ENCODE assay signal across 13 cellular contexts in genomic region chr2:211879323-211879722, GRCh38.
DNase-seq lines count a peak whose midpoint lies in the region; ATAC-seq and TF ChIP-seq lines count a peak whose summit lies in the region.
"Had no signal": no experiment of that assay in that cellular context is flagged by ENCODE, and none has a peak within 500 bp of the region (broad histone marks: within the 10 kb centered on the region; RNA-seq: fewer than 3 reads in every experiment).

No MANE protein-coding gene starts in this region.

- no peak overlapping the region for H3K4me2 ChIP-seq in OCI-LY7 (ENCODE audit: low read length)

- DNase-seq in GM10248 (ENCODE audit: extremely low spot score) (no peak), OCI-LY7 (ENCODE audit: low spot score) (peak; percentile 7), fibroblast of mammary gland (ENCODE audit: low read depth) (peak; percentile 17), NCI-H128 (lab: John Stamatoyannopoulos, UW; ENCODE audit: unreplicated experiment) (no peak)
- DNase-seq: activated CD4-positive, alpha-beta T cell treated with anti-CD3 and anti-CD28 coated beads, Interleukin-2, amount 50 U/mL, for 4 hours; amniotic stem cell; CD8-positive, alpha-beta T cell; Peyer's patch had no signal

- CTCF ChIA-PET in GM10248 (lab: Yijun Ruan, JAX) (interaction anchor here (0.6 kb wide), 1 partner anchor 16 kb away, joined by 3 read pairs; no protein-coding TSS in a partner anchor), OCI-LY7 (lab: Charles Lee; ENCODE audit: unreplicated experiment) (no interaction called here)

- H3K27ac ChIP-seq in 22Rv1 (no peak overlapping the region), OCI-LY7 (ENCODE audit: low read depth, low read length, poor library complexity, severe bottlenecking) (no peak overlapping the region)
- H3K27ac ChIP-seq: Peyer's patch, suprapubic skin had no signal

- BruUV-seq in OCI-LY7 (replicated peaks; lab: Mats Ljungman, UMichigan) = no TSS peak

- H3K36me3 ChIP-seq in OCI-LY7 (ENCODE audit: insufficient read depth, low read length) = no peaks in the 10 kb centered on the region
- H3K36me3 ChIP-seq: Peyer's patch, suprapubic skin had no signal

- TF ChIP-seq CTCF in 22Rv1 (IDR thresholded peaks at IDR 0.05) (peak; percentile 73), GM10248 (IDR thresholded peaks at IDR 0.05; ENCODE audit: control extremely low read depth, extremely low read depth, low read depth, missing control alignments) (peak; percentile 24), OCI-LY7 (conservative IDR thresholded peaks at IDR 0.05; ENCODE audit: low read length) (peak; percentile 70), fibroblast of mammary gland (conservative IDR thresholded peaks at IDR 0.05; ENCODE audit: control insufficient read depth, insufficient read depth, low read depth, low read length) (peak; percentile 13)

- intact Hi-C loops in OCI-LY7 (cut with micrococcal nuclease; ENCODE audit: unreplicated experiment) = no loop called here

- H3K4me3 ChIP-seq in OCI-LY7 (ENCODE audit: low read depth, low read length, poor library complexity, severe bottlenecking) = no peak overlapping the region
- no peak overlapping the region for H3K4me3 ChIP-seq in fibroblast of mammary gland (ENCODE audit: control insufficient read depth, low read depth, low read length)
- H3K4me3 ChIP-seq: Peyer's patch, suprapubic skin had no signal

- no peak overlapping the region for H2AFZ ChIP-seq in OCI-LY7 (ENCODE audit: low read length)

- no peaks in the 10 kb centered on the region for H3K9me2 ChIP-seq in OCI-LY7 (ENCODE audit: insufficient read depth, low read length)

- no peaks in the 10 kb centered on the region for H3K79me2 ChIP-seq in OCI-LY7 (ENCODE audit: insufficient read depth, low read depth, low read length)

- no peaks in the 10 kb centered on the region for H3K4me1 ChIP-seq in OCI-LY7 (ENCODE audit: insufficient read depth, low read length, poor library complexity, severe bottlenecking)
- H3K4me1 ChIP-seq: Peyer's patch, suprapubic skin had no signal

- POLR2A ChIA-PET in GM10248 (lab: Yijun Ruan, JAX) (no interaction called here), OCI-LY7 (lab: Charles Lee) (interaction anchor here (0.7 to 0.9 kb wide), 4 partner anchors 9 to 360 kb away, joined by 3 to 4 read pairs (median 3); no protein-coding TSS in a partner anchor)

- H4K20me1 ChIP-seq in OCI-LY7 (ENCODE audit: insufficient read depth, low read length) = no peaks in the 10 kb centered on the region

- no peaks in the 10 kb centered on the region for H3K9me3 ChIP-seq in OCI-LY7 (ENCODE audit: low read length)
- H3K9me3 ChIP-seq: Peyer's patch, suprapubic skin had no signal

- no peak for ATAC-seq in GM18907 (IDR thresholded peaks at IDR 0.05; ENCODE audit: unreplicated experiment)
- ATAC-seq in HG03097 (IDR thresholded peaks at IDR 0.05; ENCODE audit: low FRiP score, unreplicated experiment) = no peak
- ATAC-seq in HG03354 (IDR thresholded peaks at IDR 0.05; ENCODE audit: poor library complexity, severe bottlenecking, unreplicated experiment) = no peak
- ATAC-seq: CD8-positive, alpha-beta T cell had no signal

Comparison
In these comparisons a context has a peak if more than half of its experiments do, and no peak if none do; other contexts are left out.
1. CTCF ChIP-seq: peak in every context shown above with its lines; median percentile 73 in 22Rv1; 70 in OCI-LY7; 24 in GM10248; 13 in fibroblast of mammary gland.
2. DNase-seq: peak in OCI-LY7 (single experiment) and fibroblast of mammary gland (single experiment); none in GM10248 (single experiment) and NCI-H128 (single experiment).